Comparison of ENCODE assay signal across 8 cellular contexts in genomic region chr10:61896854-61897661, GRCh38. TPM values are rescaled to one million over a fixed set of nuclear protein-coding genes. Genes with fewer than 3 reads are reported as not detected.
A peak's percentile ranks its signal among the peaks of the same experiment; 100 is the strongest.
DNase-seq lines count a peak whose midpoint lies in the region; ATAC-seq, FAIRE-seq and TF ChIP-seq lines count a peak whose summit lies in the region.

No MANE protein-coding gene starts in this region.

- ATAC-seq in GM19372 (IDR thresholded peaks at IDR 0.05; ENCODE audit: low read depth, unreplicated experiment) (peak; percentile 72), HG03439 (IDR thresholded peaks at IDR 0.05; ENCODE audit: unreplicated experiment) (peak; percentile 72)
- peak; percentile 80 for ATAC-seq in activated naive CD8-positive, alpha-beta T cell treated with anti-CD3 and anti-CD28 coated beads, Interleukin-2, amount 50 U/mL, for 24 hours

- no peaks in the 10 kb centered on the region for H3K9me3 Mint-ChIP-seq in Caco-2 (ENCODE audit: unreplicated experiment)
- no peaks in the 10 kb centered on the region for H3K9me3 Mint-ChIP-seq in activated naive CD8-positive, alpha-beta T cell treated with anti-CD3 and anti-CD28 coated beads, Interleukin-2, amount 50 U/mL, for 24 hours

- H3K36me3 ChIP-seq in Caco-2 (ENCODE audit: control insufficient read depth, insufficient read depth, low read length) = no peaks in the 10 kb centered on the region
- H3K36me3 ChIP-seq in left ventricle myocardium inferior = no peaks in the 10 kb centered on the region

- H3K27ac Mint-ChIP-seq in Caco-2 (ENCODE audit: unreplicated experiment) = peak overlapping the region; percentile 99
- peak overlapping the region; percentile 81 for H3K27ac Mint-ChIP-seq in activated naive CD8-positive, alpha-beta T cell treated with anti-CD3 and anti-CD28 coated beads, Interleukin-2, amount 50 U/mL, for 24 hours

- H3K9me3 ChIP-seq in Caco-2 (no peaks in the 10 kb centered on the region), left ventricle myocardium inferior (replicated peaks) (no peaks in the 10 kb centered on the region)

- BruUV-seq in Caco-2 (replicated peaks; lab: Mats Ljungman, UMichigan) = no TSS peak

- no peak for FAIRE-seq in RCC 7860 (lab: Jason Lieb, UNC)

- H3K4me1 ChIP-seq in Caco-2 = peaks cover 42% of the 10 kb centered on the region
- H3K4me1 ChIP-seq in left ventricle myocardium inferior = peaks cover 45% of the 10 kb centered on the region

- peaks cover 32% of the 10 kb centered on the region for H3K4me1 Mint-ChIP-seq in Caco-2 (ENCODE audit: low read depth, unreplicated experiment)
- H3K4me1 Mint-ChIP-seq in activated naive CD8-positive, alpha-beta T cell treated with anti-CD3 and anti-CD28 coated beads, Interleukin-2, amount 50 U/mL, for 24 hours = peaks cover 53% of the 10 kb centered on the region

- no peaks in the 10 kb centered on the region for H3K27me3 Mint-ChIP-seq in Caco-2 (ENCODE audit: insufficient read depth, unreplicated experiment)
- no peaks in the 10 kb centered on the region for H3K27me3 Mint-ChIP-seq in activated naive CD8-positive, alpha-beta T cell treated with anti-CD3 and anti-CD28 coated beads, Interleukin-2, amount 50 U/mL, for 24 hours

- peak; percentile 71 to 88 for TF ChIP-seq CTCF in Caco-2 (IDR thresholded peaks at IDR 0.05; ENCODE audit: insufficient read depth in 1 of 2, low read depth in 1 of 2, low read length in 1 of 2, severe bottlenecking in 1 of 2, unreplicated experiment in 1 of 2)
- TF ChIP-seq CTCF in left ventricle myocardium inferior (IDR thresholded peaks at IDR 0.05; ENCODE audit: borderline replicate concordance) = peak; percentile 77

- intact Hi-C loops in Caco-2 (cut with micrococcal nuclease; ENCODE audit: unreplicated experiment) (loop anchor here (1.0 kb wide), 2 partner anchors 47 to 348 kb away; no protein-coding TSS in a partner anchor), left ventricle myocardium inferior (cut with micrococcal nuclease) (loop anchor here (5.0 kb wide), 2 partner anchors 140 to 350 kb away; no protein-coding TSS in a partner anchor)

- H3K27ac ChIP-seq in left ventricle myocardium inferior (replicated peaks) = peak overlapping the region; percentile 41

- CTCF ChIA-PET in Caco-2 (lab: Charles Lee) = interaction anchor here (0.6 to 2.8 kb wide), 30 partner anchors 8 to 471 kb away, joined by 3 to 17 read pairs (median 4); no protein-coding TSS in a partner anchor

- POLR2A ChIA-PET in Caco-2 (lab: Charles Lee) = interaction anchor here (0.6 kb wide), 1 partner anchor 115 kb away, joined by 5 read pairs; no protein-coding TSS in a partner anchor

- H3K4me3 ChIP-seq in Caco-2 (ENCODE audit: low read depth, low read length) = no peak overlapping the region
- peak overlapping the region; percentile 65 for H3K4me3 ChIP-seq in left ventricle myocardium inferior

- H3K27me3 ChIP-seq in Caco-2 (replicated peaks; ENCODE audit: control insufficient read depth, insufficient read depth, low read length) (no peaks in the 10 kb centered on the region), left ventricle myocardium inferior (ENCODE audit: low read depth) (no peaks in the 10 kb centered on the region)

- DNase-seq in Caco-2 = peak; percentile 78 to 83
- DNase-seq in RCC 7860 (ENCODE audit: low spot score) = peak; percentile 26
- DNase-seq in activated naive CD8-positive, alpha-beta T cell treated with anti-CD3 and anti-CD28 coated beads, Interleukin-2, amount 50 U/mL, for 24 hours = peak; percentile 60
- peak; percentile 38 for DNase-seq in left ventricle myocardium inferior
- DNase-seq in pons (ENCODE audit: low spot score) = peak; percentile 90
- DNase-seq in NCI-H1092 treated with DMSO at 0.1 percent for 48 hours (lab: John Stamatoyannopoulos, UW) = no peak

- peaks cover 26% of the 10 kb centered on the region for H3K36me3 Mint-ChIP-seq in Caco-2 (ENCODE audit: insufficient read depth, unreplicated experiment)
- no peaks in the 10 kb centered on the region for H3K36me3 Mint-ChIP-seq in activated naive CD8-positive, alpha-beta T cell treated with anti-CD3 and anti-CD28 coated beads, Interleukin-2, amount 50 U/mL, for 24 hours (ENCODE audit: low read depth)

- no peak overlapping the region for H3K4me3 Mint-ChIP-seq in Caco-2 (ENCODE audit: unreplicated experiment)
- peak overlapping the region; percentile 64 for H3K4me3 Mint-ChIP-seq in activated naive CD8-positive, alpha-beta T cell treated with anti-CD3 and anti-CD28 coated beads, Interleukin-2, amount 50 U/mL, for 24 hours

RNA-seq across cellular contexts. Expression of gene ARID5B, which starts 4.4 kb away (rescaled TPM):
- 168 and 169 TPM in 2 replicates for total RNA-seq in Caco-2 (2022)
- total RNA-seq in left ventricle myocardium inferior = 13.7 TPM

Comparison
In these comparisons a context has a peak if more than half of its experiments do, and no peak if none do; other contexts are left out.
1. RNA of gene ARID5B, which starts 4.4 kb away (total RNA-seq): 168 to 169 TPM in Caco-2; 13.7 TPM in left ventricle myocardium inferior (single experiment); every median in the first group is over 10 times any median in the second.
2. Peak in every context shown above with its lines, with median percentiles within 50 percentile points of each other: ATAC-seq.